ENCODE assay signal across 1 cellular context in genomic region chr17:78998311-78999055, GRCh38.
TF ChIP-seq lines count a peak whose summit lies in the region.

No MANE protein-coding gene starts in this region.

TF ChIP-seq in SK-N-SH, 30 proteins besides CTCF, POLR2A, EP300 and RAD21 (continued from another document):
- no peak for TF ChIP-seq ZBTB33 (IDR thresholded peaks at IDR 0.05; ENCODE audit: borderline replicate concordance, low read depth)
- TF ChIP-seq CHD2 (IDR thresholded peaks at IDR 0.05; ENCODE audit: low read length, partially characterized antibody): peak; percentile 3
